10 cellular contexts compared by ENCODE assay signal in genomic region chr3:38005076-38006020, GRCh38. TPM values are rescaled to one million over a fixed set of nuclear protein-coding genes. Genes with fewer than 3 reads are reported as not detected.
A peak's percentile ranks its signal among the peaks of the same experiment; 100 is the strongest.
DNase-seq lines count a peak whose midpoint lies in the region; ATAC-seq, FAIRE-seq and TF ChIP-seq lines count a peak whose summit lies in the region.
"Had no signal": no experiment of that assay in that cellular context is flagged by ENCODE, and none has a peak within 500 bp of the region (broad histone marks: within the 10 kb centered on the region; RNA-seq: fewer than 3 reads in every experiment).

No MANE protein-coding gene starts in this region.

- TF ChIP-seq POLR2A in H1 (IDR thresholded peaks at IDR 0.05; ENCODE audit: control extremely low read depth in 1 of 2, low read depth in 2 of 2, low read length in 2 of 2) = no peak
- TF ChIP-seq POLR2A in tibial nerve (IDR thresholded peaks at IDR 0.05) = no peak

- TF ChIP-seq CTCF in H1 (IDR thresholded peaks at IDR 0.05; ENCODE audit: control extremely low read depth in 1 of 3, insufficient read depth in 1 of 3, low read depth in 1 of 3, low read length in 3 of 3) (no peak), tibial nerve (IDR thresholded peaks at IDR 0.05) (no peak)

- no peaks in the 10 kb centered on the region for H3K23me2 ChIP-seq in H1 (ENCODE audit: low read depth, low read length)

- TF ChIP-seq RAD21 in H1 (IDR thresholded peaks at IDR 0.05 in 1 of 2, conservative IDR thresholded peaks at IDR 0.05 in 1 of 2; ENCODE audit: low read depth in 2 of 2, low read length in 2 of 2) = no peak

- DNase-seq in activated T-cell treated with anti-CD3 and anti-CD28 coated beads, Interleukin-2, amount 50 U/mL, for 24 hours = no peak
- no peak for DNase-seq in activated T-cell treated with anti-CD3 and anti-CD28 coated beads, Interleukin-2, amount 50 U/mL, for 4 hours
- no peak for DNase-seq in H1 (ENCODE audit: low read depth in 1 of 2, low spot score in 2 of 2)
- DNase-seq in middle frontal gyrus (ENCODE audit: extremely low spot score, low spot score) = peak; percentile 83
- peak; percentile 65 to 72 for DNase-seq in tibial nerve (ENCODE audit: low spot score in 2 of 2)
- DNase-seq in activated T-cell treated with anti-CD3 and anti-CD28 coated beads for 4 hours = no peak

- H4K8ac ChIP-seq in H1 (ENCODE audit: extremely low read depth, insufficient read depth, low read length) = no peak overlapping the region

- H2AFZ ChIP-seq in H1 (ENCODE audit: low read length) = no peak overlapping the region

- no peak for TF ChIP-seq EP300 in H1 (IDR thresholded peaks at IDR 0.05; ENCODE audit: borderline replicate concordance in 1 of 2, low read depth in 2 of 2, low read length in 2 of 2)
- TF ChIP-seq EP300 in tibial nerve (IDR thresholded peaks at IDR 0.05) = peak in 1 of 2 donors; percentile 77

- H3K4me2 ChIP-seq in H1 (ENCODE audit: insufficient read depth in 1 of 2, low read depth in 2 of 2, low read length in 2 of 2) = no peak overlapping the region
- H3K4me2 ChIP-seq: KMS-11 had no signal

- H3K27me3 ChIP-seq in H1 (replicated peaks in 1 of 4; ENCODE audit: control insufficient read depth in 3 of 4, extremely low read depth in 1 of 4, insufficient read depth in 3 of 4, low read length in 3 of 4) (no peaks in the 10 kb centered on the region), tibial nerve (no peaks in the 10 kb centered on the region)

- no peaks in the 10 kb centered on the region for H3K79me1 ChIP-seq in H1 (ENCODE audit: low read depth, low read length)

- no peak overlapping the region for H3K9ac ChIP-seq in H1 (replicated peaks in 1 of 4; ENCODE audit: extremely low read depth in 1 of 4, low read depth in 3 of 4, low read length in 3 of 4)
- H3K9ac ChIP-seq: KMS-11 had no signal

- no peak overlapping the region for H2BK120ac ChIP-seq in H1 (replicated peaks; ENCODE audit: low read depth, low read length)

- no peak overlapping the region for H2BK20ac ChIP-seq in H1 (ENCODE audit: low read length)

- no peak for FAIRE-seq in H1 (lab: Jason Lieb, UNC)
- FAIRE-seq: G401.6 had no signal

- H3K4me3 Mint-ChIP-seq in activated T-cell treated with anti-CD3 and anti-CD28 coated beads, Interleukin-2, amount 50 U/mL, for 24 hours = no peak overlapping the region
- no peak overlapping the region for H3K4me3 Mint-ChIP-seq in activated T-cell treated with anti-CD3 and anti-CD28 coated beads, Interleukin-2, amount 50 U/mL, for 4 hours

- no peak overlapping the region for H3K56ac ChIP-seq in H1 (replicated peaks; ENCODE audit: insufficient read length, low read depth, low read length)

- H2BK12ac ChIP-seq in H1 (ENCODE audit: low read depth, low read length) = no peak overlapping the region

- no peak overlapping the region for H4K5ac ChIP-seq in H1 (ENCODE audit: insufficient read length, low read depth, low read length)

- H3K27me3 Mint-ChIP-seq in activated T-cell treated with anti-CD3 and anti-CD28 coated beads, Interleukin-2, amount 50 U/mL, for 24 hours = no peaks in the 10 kb centered on the region
- no peaks in the 10 kb centered on the region for H3K27me3 Mint-ChIP-seq in activated T-cell treated with anti-CD3 and anti-CD28 coated beads, Interleukin-2, amount 50 U/mL, for 4 hours (ENCODE audit: low read depth)

- WGBS in H1 (ENCODE audit: extremely low coverage in 1 of 2, insufficient coverage in 1 of 2, insufficient read length in 1 of 2, insufficient replicate concordance in 2 of 2, low coverage in 1 of 2, low lambda C conversion rate in 2 of 2, missing lambda C conversion rate in 1 of 2), 2 experiments = 95% methylated on average over 14 of the region's 15 CpGs; no CpG with 5 or more reads in 1 of the 2 experiments
- WGBS in tibial nerve, 2 donors = 50 to 55% methylated on average over 15 of the region's 15 CpGs

- no peak overlapping the region for H2AK5ac ChIP-seq in H1 (ENCODE audit: low read depth, low read length)

- no peak overlapping the region for H2BK15ac ChIP-seq in H1 (ENCODE audit: low read length)

- peaks cover 76% of the 10 kb centered on the region for H3K36me3 Mint-ChIP-seq in activated T-cell treated with anti-CD3 and anti-CD28 coated beads, Interleukin-2, amount 50 U/mL, for 24 hours (ENCODE audit: low read depth)
- peaks cover 8% of the 10 kb centered on the region for H3K36me3 Mint-ChIP-seq in activated T-cell treated with anti-CD3 and anti-CD28 coated beads, Interleukin-2, amount 50 U/mL, for 4 hours (ENCODE audit: insufficient read depth)

- no peak overlapping the region for H3K18ac ChIP-seq in H1 (ENCODE audit: extremely low read depth, low read length)

- H3K23ac ChIP-seq in H1 (ENCODE audit: insufficient read length) = no peak overlapping the region

- H3K4me1 Mint-ChIP-seq in activated T-cell treated with anti-CD3 and anti-CD28 coated beads, Interleukin-2, amount 50 U/mL, for 24 hours (ENCODE audit: low read depth) = peaks cover 16% of the 10 kb centered on the region
- peaks cover 15% of the 10 kb centered on the region for H3K4me1 Mint-ChIP-seq in activated T-cell treated with anti-CD3 and anti-CD28 coated beads, Interleukin-2, amount 50 U/mL, for 4 hours (ENCODE audit: low read depth)

- H4K91ac ChIP-seq in H1 (replicated peaks; ENCODE audit: insufficient read length, low read length) = no peak overlapping the region

- no peaks in the 10 kb centered on the region for H3K79me2 ChIP-seq in H1 (ENCODE audit: control insufficient read depth in 1 of 2, insufficient read depth in 2 of 2, low read length in 2 of 2)

- peak overlapping the region; percentile 35 for H3K27ac Mint-ChIP-seq in activated T-cell treated with anti-CD3 and anti-CD28 coated beads, Interleukin-2, amount 50 U/mL, for 24 hours

- H3K4me1 ChIP-seq in H1 (replicated peaks in 1 of 4; ENCODE audit: control insufficient read depth in 3 of 4, insufficient read depth in 4 of 4, low read length in 3 of 4) (no peaks in the 10 kb centered on the region), tibial nerve (peaks cover 0 to 38% (median 29%) of the 10 kb centered on the region in 4 donors)

- no peak for ATAC-seq in activated T-cell treated with anti-CD3 and anti-CD28 coated beads, Interleukin-2, amount 50 U/mL, for 4 hours
- no peak for ATAC-seq in GM18873 (IDR thresholded peaks at IDR 0.05; ENCODE audit: low FRiP score, unreplicated experiment)
- ATAC-seq in HG03045 (IDR thresholded peaks at IDR 0.05; ENCODE audit: unreplicated experiment) = no peak

- 0 out of 2 replicates have a peak overlapping the region, but pooled peaks have one; percentile 8 for H2BK5ac ChIP-seq in H1 (ENCODE audit: low read depth, low read length)

- POLR2A ChIA-PET in H1 (lab: Charles Lee; ENCODE audit: partially characterized antibody) = interaction anchor here (1.1 kb wide), 1 partner anchor 10 kb away, joined by 4 read pairs; no protein-coding TSS in a partner anchor

- H3K14ac ChIP-seq in H1 (ENCODE audit: insufficient read length) = no peak overlapping the region

- no peaks in the 10 kb centered on the region for H3K9me3 Mint-ChIP-seq in activated T-cell treated with anti-CD3 and anti-CD28 coated beads, Interleukin-2, amount 50 U/mL, for 24 hours
- no peaks in the 10 kb centered on the region for H3K9me3 Mint-ChIP-seq in activated T-cell treated with anti-CD3 and anti-CD28 coated beads, Interleukin-2, amount 50 U/mL, for 4 hours

- CTCF ChIA-PET in H1 (lab: Charles Lee; ENCODE audit: partially characterized antibody) = interaction anchor here (0.7 to 5.3 kb wide), 17 partner anchors 8 to 313 kb away, joined by 3 to 75 read pairs (median 4); partner anchors contain the start of genes DLEC1 and VILL

- H3K36me3 ChIP-seq in H1 (ENCODE audit: control insufficient read depth in 2 of 4, insufficient read depth in 4 of 4, low read length in 3 of 4) = peaks cover 0 to 2% (median under 1%) of the 10 kb centered on the region in 4 experiments; a peak in 1 of 8 replicates
- H3K36me3 ChIP-seq in tibial nerve = peaks cover 0 to 69% (median 0%) of the 10 kb centered on the region in 3 donors

- H4K20me1 ChIP-seq in H1 (replicated peaks in 1 of 2; ENCODE audit: control insufficient read depth in 1 of 2, insufficient read depth in 2 of 2, low read length in 2 of 2) = peaks cover 0 to 6% of the 10 kb centered on the region in 2 experiments

- H3K4me3 ChIP-seq in H1 (ENCODE audit: extremely low read depth in 1 of 4, insufficient read depth in 2 of 4, low read depth in 3 of 4, low read length in 4 of 4) (no peak overlapping the region), tibial nerve (no peak overlapping the region)

- H3K27ac ChIP-seq in H1 (ENCODE audit: low read depth, low read length) = no peak overlapping the region
- peak overlapping the region; percentile 21 to 87 (median 74) for H3K27ac ChIP-seq in tibial nerve
- H3K27ac ChIP-seq: KMS-11 had no signal

- H3K9me3 ChIP-seq in H1 (ENCODE audit: insufficient read depth in 2 of 2, low read depth in 1 of 2, low read length in 1 of 2) = no peaks in the 10 kb centered on the region
- H3K9me3 ChIP-seq in tibial nerve = no peaks in the 10 kb centered on the region

- no peak overlapping the region for H3K4ac ChIP-seq in H1 (replicated peaks; ENCODE audit: insufficient read length, low read depth, low read length)

RNA-seq across cellular contexts. Expression of gene VILL, which starts 14.8 kb away (rescaled TPM):
- total RNA-seq in activated T-cell treated with anti-CD3 and anti-CD28 coated beads, Interleukin-2, amount 50 U/mL, for 4 hours = 10 to 100 TPM; 15.0 to 16.8 (median 16.6) TPM
- 4.1 and 4.6 TPM in 2 replicates for total RNA-seq in H1 (2021; fragmentation: NEBNext Ultra II Directional; extraction: Animal tissue kit (Norgen Biotek cat#: 25700))
- 4.2 and 7.4 TPM in 2 replicates for polyA plus RNA-seq in H1 (2011; rRNA removed)
- 5.9 TPM for polyA plus RNA-seq in H1 (2011; cell fraction: cytosol; rRNA removed)
- 20.0 TPM for polyA plus RNA-seq in H1 (2011; cell fraction: nucleus; rRNA removed)
- polyA plus RNA-seq in H1 (2012, experiment 1 of 2) = 2.4 to 5.7 TPM (median 4.2 TPM) in 4 replicates
- polyA plus RNA-seq in H1 (2012, experiment 2 of 2) = 3.4 TPM
- 1.4 TPM for polyA plus RNA-seq in H1 (2013, experiment 1 of 2)
- polyA plus RNA-seq in H1 (2013, experiment 2 of 2) = 1.5 TPM
- 7.7 and 8.0 TPM in 2 replicates for polyA minus RNA-seq in H1 (2011; rRNA and poly(A)+ RNA removed)
- polyA minus RNA-seq in H1 (2011; cell fraction: cytosol; rRNA and poly(A)+ RNA removed) = 2.5 TPM
- polyA minus RNA-seq in H1 (2011; cell fraction: nucleus; rRNA and poly(A)+ RNA removed) = 11.4 TPM
- total RNA-seq in tibial nerve = 10 to 100 TPM; 13.6 to 16.5 (median 15.3) TPM

RNA-seq across cellular contexts. Expression of gene PLCD1, which starts 24.1 kb away (rescaled TPM):
- total RNA-seq in activated T-cell treated with anti-CD3 and anti-CD28 coated beads, Interleukin-2, amount 50 U/mL, for 4 hours = 1 to 10 TPM; 1.8 to 3.4 (median 1.9) TPM
- 15.7 and 19.2 TPM in 2 replicates for total RNA-seq in H1 (2021; fragmentation: NEBNext Ultra II Directional; extraction: Animal tissue kit (Norgen Biotek cat#: 25700))
- polyA plus RNA-seq in H1 (2011; rRNA removed) = 15.3 and 25.7 TPM in 2 replicates
- polyA plus RNA-seq in H1 (2011; cell fraction: cytosol; rRNA removed) = 16.8 TPM
- 40.8 TPM for polyA plus RNA-seq in H1 (2011; cell fraction: nucleus; rRNA removed)
- polyA plus RNA-seq in H1 (2012, experiment 1 of 2) = 10.7 to 22.5 TPM (median 19.3 TPM) in 4 replicates
- polyA plus RNA-seq in H1 (2012, experiment 2 of 2) = 24.9 TPM
- polyA plus RNA-seq in H1 (2013, experiment 1 of 2) = 16.6 TPM
- polyA plus RNA-seq in H1 (2013, experiment 2 of 2) = 15.4 TPM
- 15.5 and 19.6 TPM in 2 replicates for polyA minus RNA-seq in H1 (2011; rRNA and poly(A)+ RNA removed)
- 9.8 TPM for polyA minus RNA-seq in H1 (2011; cell fraction: cytosol; rRNA and poly(A)+ RNA removed)
- polyA minus RNA-seq in H1 (2011; cell fraction: nucleus; rRNA and poly(A)+ RNA removed) = 18.4 TPM
- total RNA-seq in tibial nerve = 10 to 100 TPM; 43.8 to 48.6 (median 48.0) TPM

RNA-seq across cellular contexts. Expression of gene DLEC1, which starts 33.7 kb away (rescaled TPM):
- under 1 TPM; 0.05 to 0.16 (median 0.08) TPM for total RNA-seq in activated T-cell treated with anti-CD3 and anti-CD28 coated beads, Interleukin-2, amount 50 U/mL, for 4 hours
- total RNA-seq in H1 (2021; fragmentation: NEBNext Ultra II Directional; extraction: Animal tissue kit (Norgen Biotek cat#: 25700)) = 0.75 and 0.76 TPM in 2 replicates
- 0.26 and 0.36 TPM in 2 replicates for polyA plus RNA-seq in H1 (2011; rRNA removed)
- 0.31 TPM for polyA plus RNA-seq in H1 (2011; cell fraction: cytosol; rRNA removed)
- polyA plus RNA-seq in H1 (2011; cell fraction: nucleus; rRNA removed) = 3.0 TPM
- polyA plus RNA-seq in H1 (2012, experiment 1 of 2) = 0.43 to 0.87 TPM (median 0.62 TPM) in 4 replicates
- polyA plus RNA-seq in H1 (2012, experiment 2 of 2) = 0.29 TPM
- polyA plus RNA-seq in H1 (2013, experiment 1 of 2) = 1.4 TPM
- polyA plus RNA-seq in H1 (2013, experiment 2 of 2) = 0.17 TPM
- polyA minus RNA-seq in H1 (2011; rRNA and poly(A)+ RNA removed) = 0.63 and 1.4 TPM in 2 replicates
- polyA minus RNA-seq in H1 (2011; cell fraction: cytosol; rRNA and poly(A)+ RNA removed) = 0.29 TPM
- polyA minus RNA-seq in H1 (2011; cell fraction: nucleus; rRNA and poly(A)+ RNA removed) = 3.0 TPM
- 10 to 100 TPM in 1 of 4 donors, 1 to 10 TPM in 3; 3.7 to 96.0 (median 7.1) TPM for total RNA-seq in tibial nerve

Comparison
In these comparisons a context has a peak if more than half of its experiments do, and no peak if none do; other contexts are left out.
1. DNase-seq: peak in middle frontal gyrus (single experiment) and tibial nerve (2 of 2); none in activated T-cell treated with anti-CD3 and anti-CD28 coated beads, Interleukin-2, amount 50 U/mL, for 24 hours (single experiment), activated T-cell treated with anti-CD3 and anti-CD28 coated beads, Interleukin-2, amount 50 U/mL, for 4 hours (single experiment), H1 (0 of 2) and activated T-cell treated with anti-CD3 and anti-CD28 coated beads for 4 hours (single experiment).